In genomic region chr1:36448530-36449051, GRCh38 we compare ENCODE assay signal across 14 cellular contexts. TPM values are rescaled to one million over a fixed set of nuclear protein-coding genes. Genes with fewer than 3 reads are reported as not detected.
A peak's percentile ranks its signal among the peaks of the same experiment; 100 is the strongest.
DNase-seq lines count a peak whose midpoint lies in the region; ATAC-seq and TF ChIP-seq lines count a peak whose summit lies in the region.
"Had no signal": no experiment of that assay in that cellular context is flagged by ENCODE, and none has a peak within 500 bp of the region (broad histone marks: within the 10 kb centered on the region; RNA-seq: fewer than 3 reads in every experiment).

No MANE protein-coding gene starts in this region.

- no peak overlapping the region for H3K27ac ChIP-seq in stomach
- H3K27ac ChIP-seq in lower lobe of right lung = no peak overlapping the region
- H3K27ac ChIP-seq: vagina had no signal

- no peak for TF ChIP-seq CTCF in brain (conservative IDR thresholded peaks at IDR 0.05)
- no peak for TF ChIP-seq CTCF in osteocyte (IDR thresholded peaks at IDR 0.05)
- no peak for TF ChIP-seq CTCF in stomach (IDR thresholded peaks at IDR 0.05)
- no peak for TF ChIP-seq CTCF in lower lobe of right lung (IDR thresholded peaks at IDR 0.05)

- H3K9me3 ChIP-seq in stomach (no peaks in the 10 kb centered on the region), lower lobe of right lung (no peaks in the 10 kb centered on the region)
- H3K9me3 ChIP-seq: vagina had no signal

- H3K27ac Mint-ChIP-seq in brain (peak overlapping the region; percentile 3 to 91 (median 59)), osteocyte (ENCODE audit: unreplicated experiment) (peak overlapping the region; percentile 95)
- H3K27ac Mint-ChIP-seq: activated naive CD8-positive, alpha-beta T cell treated with anti-CD3 and anti-CD28 coated beads, Interleukin-2, amount 10 ng/mL, durations not matched to agents 7 days and 5 days; GM23338 had no signal

- no peak for TF ChIP-seq EP300 in stomach (IDR thresholded peaks at IDR 0.05)

- H3K27me3 ChIP-seq in stomach = no peaks in the 10 kb centered on the region
- no peaks in the 10 kb centered on the region for H3K27me3 ChIP-seq in lower lobe of right lung (ENCODE audit: low read depth)
- H3K27me3 ChIP-seq: vagina had no signal

- DNase-seq in NCI-H82 (lab: John Stamatoyannopoulos, UW) (peak; percentile 18), NCI-H82 treated with DMSO at 0.1 percent for 48 hours (lab: John Stamatoyannopoulos, UW; ENCODE audit: unreplicated experiment) (no peak), NCI-H1694 (lab: John Stamatoyannopoulos, UW) (peak; percentile 94), osteocyte (ENCODE audit: extremely low spot score, unreplicated experiment) (no peak), stomach (no peak), lower lobe of right lung (no peak)
- DNase-seq: ACHN; activated naive CD8-positive, alpha-beta T cell treated with anti-CD3 and anti-CD28 coated beads, Interleukin-2, amount 10 ng/mL, durations not matched to agents 7 days and 5 days; T-helper 2 cell had no signal

- no peaks in the 10 kb centered on the region for H3K36me3 Mint-ChIP-seq in brain
- H3K36me3 Mint-ChIP-seq in osteocyte (ENCODE audit: unreplicated experiment) = no peaks in the 10 kb centered on the region

- H3K9me3 Mint-ChIP-seq in brain (no peaks in the 10 kb centered on the region), osteocyte (ENCODE audit: unreplicated experiment) (no peaks in the 10 kb centered on the region)
- H3K9me3 Mint-ChIP-seq: activated naive CD8-positive, alpha-beta T cell treated with anti-CD3 and anti-CD28 coated beads, Interleukin-2, amount 10 ng/mL, durations not matched to agents 7 days and 5 days; GM23338 had no signal

- intact Hi-C loops in stomach (cut with DNase I; ENCODE audit: low total_unique reads) (no loop called here), lower lobe of right lung (cut with DNase I) (no loop called here)

- H3K4me3 Mint-ChIP-seq in brain = peak overlapping the region; percentile 92 to 98 (median 95)
- H3K4me3 Mint-ChIP-seq in osteocyte (ENCODE audit: unreplicated experiment) = peak overlapping the region; percentile 84

- 89 to 94% (median 92%) methylated on average over 4 of the region's 4 CpGs for WGBS in stomach, 5 donors

- H3K4me1 Mint-ChIP-seq in brain (peaks cover 61% of the 10 kb centered on the region), osteocyte (ENCODE audit: unreplicated experiment) (peaks cover 21% of the 10 kb centered on the region)

- no peak for TF ChIP-seq POLR2A in stomach (IDR thresholded peaks at IDR 0.05)

- no peak overlapping the region for H3K4me3 ChIP-seq in stomach
- no peak overlapping the region for H3K4me3 ChIP-seq in lower lobe of right lung
- H3K4me3 ChIP-seq: GM23338, vagina had no signal

- no peak for ATAC-seq in HG03097 (IDR thresholded peaks at IDR 0.05; ENCODE audit: low FRiP score, unreplicated experiment)
- ATAC-seq in lower lobe of right lung = no peak
- ATAC-seq: GM23338 had no signal

- H3K27me3 Mint-ChIP-seq in brain = peaks cover 9% of the 10 kb centered on the region
- no peaks in the 10 kb centered on the region for H3K27me3 Mint-ChIP-seq in osteocyte (ENCODE audit: unreplicated experiment)
- H3K27me3 Mint-ChIP-seq: activated naive CD8-positive, alpha-beta T cell treated with anti-CD3 and anti-CD28 coated beads, Interleukin-2, amount 10 ng/mL, durations not matched to agents 7 days and 5 days had no signal

- H3K4me1 ChIP-seq in stomach (peaks cover 6 to 32% (median 16%) of the 10 kb centered on the region in 4 donors), lower lobe of right lung (peaks cover 15% of the 10 kb centered on the region)

- peaks cover 0 to 4% (median under 1%) of the 10 kb centered on the region in 4 donors for H3K36me3 ChIP-seq in stomach
- H3K36me3 ChIP-seq in lower lobe of right lung = no peaks in the 10 kb centered on the region
- H3K36me3 ChIP-seq: vagina had no signal

RNA-seq across cellular contexts. Expression of gene OSCP1, which starts 1.7 kb away (rescaled TPM):
- polyA plus RNA-seq in brain (ENCODE audit: insufficient read depth, low read depth, low replicate concordance) (18.0 TPM), stomach (1 to 10 TPM; 5.3 to 9.5 (median 8.6) TPM)
- total RNA-seq in osteocyte (5.0 and 7.1 TPM in 2 replicates), stomach (10 to 100 TPM in 2 of 5 donors, 1 to 10 TPM in 3; 1.7 to 69.4 (median 9.7) TPM), lower lobe of right lung (17.1 TPM)

RNA-seq across cellular contexts. Expression of gene MRPS15, which starts 15.6 kb away (rescaled TPM):
- polyA plus RNA-seq in brain (ENCODE audit: insufficient read depth, low read depth, low replicate concordance) (104 TPM), stomach (100 to 1,000 TPM; 152 to 163 (median 161) TPM)
- total RNA-seq in osteocyte (59.0 and 64.4 TPM in 2 replicates), stomach (100 to 1,000 TPM in 1 of 5 donors, 10 to 100 TPM in 4; 21.9 to 110 (median 33.8) TPM), lower lobe of right lung (59.4 TPM)

RNA-seq across cellular contexts. Expression of gene CSF3R, which starts 34.1 kb away (rescaled TPM):
- 1.9 TPM for polyA plus RNA-seq in brain (ENCODE audit: insufficient read depth, low read depth, low replicate concordance)
- total RNA-seq in osteocyte = not detected in 2 replicates
- total RNA-seq in stomach = 10 to 100 TPM in 4 of 5 donors, not detected in 1; 12.7 to 30.9 (median 21.2) TPM
- 1 to 10 TPM; 1.6 to 6.7 (median 5.8) TPM for polyA plus RNA-seq in stomach
- 214 TPM for total RNA-seq in lower lobe of right lung
- total RNA-seq: Daoy, GM23338 had no signal
- polyA plus RNA-seq: GM23338 had no signal

RNA-seq across cellular contexts. Expression of gene LSM10, which starts 50.9 kb away (rescaled TPM):
- polyA plus RNA-seq in brain (ENCODE audit: insufficient read depth, low read depth, low replicate concordance) = 53.0 TPM
- total RNA-seq in osteocyte = 46.5 and 48.2 TPM in 2 replicates
- total RNA-seq in stomach = 100 to 1,000 TPM in 1 of 5 donors, 10 to 100 TPM in 3, 1 to 10 TPM in 1; 5.1 to 261 (median 42.6) TPM
- 10 to 100 TPM; 46.5 to 65.7 (median 64.8) TPM for polyA plus RNA-seq in stomach
- 44.5 TPM for total RNA-seq in lower lobe of right lung

Comparison
In these comparisons a context has a peak if more than half of its experiments do, and no peak if none do; other contexts are left out.
1. DNase-seq: peak in NCI-H82 (single experiment) and NCI-H1694 (single experiment); none in NCI-H82 treated with DMSO at 0.1 percent for 48 hours (single experiment), osteocyte (single experiment), stomach (single experiment) and lower lobe of right lung (single experiment).